Comparison of ENCODE assay signal across 8 cellular contexts in the genomic region with DNA sequence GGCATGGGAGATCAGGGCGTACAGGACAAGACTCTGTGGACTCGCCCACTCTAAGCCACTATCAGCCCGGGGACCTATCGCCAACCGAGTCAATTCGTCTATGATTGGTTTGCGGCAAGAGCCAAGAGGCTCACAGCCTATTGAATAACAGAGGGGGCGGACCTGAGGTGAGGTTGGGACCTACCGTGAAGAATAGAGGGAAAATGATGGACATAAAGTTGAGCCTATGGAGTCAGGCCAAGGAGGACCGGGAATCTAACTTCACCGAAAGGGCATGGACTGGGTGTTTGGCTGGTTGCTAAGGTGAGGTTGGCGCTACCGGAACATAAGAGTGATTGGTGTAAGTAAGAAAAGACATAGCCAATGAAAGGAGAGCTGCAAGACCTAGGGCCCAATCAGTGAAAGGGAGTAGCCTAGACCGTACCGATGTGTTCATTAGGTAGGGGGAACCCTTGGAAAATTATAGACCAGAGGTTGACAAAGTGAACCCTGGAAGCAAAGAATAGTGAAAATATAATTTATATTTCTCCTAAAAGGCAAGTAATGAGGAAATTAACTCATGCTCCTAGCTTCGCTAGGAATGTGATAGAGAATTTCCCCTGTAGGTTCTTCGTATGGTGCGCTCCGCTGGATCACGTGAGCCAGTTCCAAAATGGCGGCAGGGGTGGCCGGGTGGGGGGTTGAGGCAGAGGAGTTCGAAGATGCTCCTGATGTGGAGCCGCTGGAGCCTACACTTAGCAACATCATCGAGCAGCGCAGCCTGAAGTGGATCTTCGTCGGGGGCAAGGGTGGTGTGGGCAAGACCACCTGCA. TPM values are rescaled to one million over a fixed set of nuclear protein-coding genes. Genes with fewer than 3 reads are reported as not detected.
DNase-seq lines count a peak whose midpoint lies in the region; ATAC-seq and TF ChIP-seq lines count a peak whose summit lies in the region.

A gene (plus strand): TSS at position 644 of the 812 bp plus-strand sequence. CDS start 9 bp downstream, at position 653.

- peak within 1 kb of the TSS; percentile 95 for H3K4me2 ChIP-seq in BLaER1

- intact Hi-C loops in left lung (cut with DNase I), result no loop called here

- peak within 1 kb of the TSS; percentile 98 for H3K27ac ChIP-seq in BLaER1
- H3K27ac ChIP-seq in left lung, result peak within 1 kb of the TSS; percentile 88 to 95

- H3K9ac ChIP-seq in BLaER1, result peak within 1 kb of the TSS; percentile 88

- H3K27me3 ChIP-seq in BLaER1 (no peaks in the 10 kb centered on the region), left lung (no peaks in the 10 kb centered on the region)

- peaks cover 43% of the 10 kb centered on the region for H3K36me3 ChIP-seq in BLaER1
- peaks cover 0 to 40% of the 10 kb centered on the region in 2 donors for H3K36me3 ChIP-seq in left lung

- H3K9me3 ChIP-seq in BLaER1 (no peaks in the 10 kb centered on the region), left lung (no peaks in the 10 kb centered on the region)

- DNase-seq in NCI-H526 treated with DMSO at 0.1 percent for 48 hours (lab: John Stamatoyannopoulos, UW) (peak; percentile 99), dermis blood vessel endothelial cell (peak; percentile 100), left lung (peak; percentile 89 to 93)
- DNase-seq in activated CD4-positive, alpha-beta T cell treated with anti-CD3 and anti-CD28 coated beads, Interleukin-2, amount 50 U/mL, for 1 hour, result peak; percentile 74
- DNase-seq in stimulated activated CD4-positive, alpha-beta T cell treated with anti-CD3 and anti-CD28 coated beads, Interleukin-2, amount 100 ng/mL, for 48 hours, result peak; percentile 70 to 72

- H3K4me3 ChIP-seq in BLaER1 (peak within 1 kb of the TSS; percentile 87), left lung (peak within 1 kb of the TSS; percentile 81 to 98)

- peaks cover 47% of the 10 kb centered on the region for H3K4me1 ChIP-seq in BLaER1
- H3K4me1 ChIP-seq in left lung, result peaks cover 24 to 51% of the 10 kb centered on the region in 2 donors

- peaks cover 22% of the 10 kb centered on the region for H4K20me1 ChIP-seq in BLaER1

- ATAC-seq in GM19324 (IDR thresholded peaks at IDR 0.05; ENCODE audit: low FRiP score, unreplicated experiment), result peak; percentile 68
- peak; percentile 51 for ATAC-seq in HG03469 (IDR thresholded peaks at IDR 0.05; ENCODE audit: unreplicated experiment)
- ATAC-seq in left lung, result peak; percentile 88

- no peak for TF ChIP-seq CTCF in left lung (IDR thresholded peaks at IDR 0.05)

RNA-seq across cellular contexts. Expression of the gene that starts here (rescaled TPM):
- total RNA-seq in dermis blood vessel endothelial cell (66.9 and 78.6 TPM in 2 replicates), left lung (10 to 100 TPM; 70.4 to 71.2 TPM)

Comparison
In these comparisons a context has a peak if more than half of its experiments do, and no peak if none do; other contexts are left out.
1. Peak in every context shown above with its lines: DNase-seq, ATAC-seq, H3K4me3 ChIP-seq and H3K27ac ChIP-seq.